ENCODE assay signal across 13 cellular contexts in the genomic region with DNA sequence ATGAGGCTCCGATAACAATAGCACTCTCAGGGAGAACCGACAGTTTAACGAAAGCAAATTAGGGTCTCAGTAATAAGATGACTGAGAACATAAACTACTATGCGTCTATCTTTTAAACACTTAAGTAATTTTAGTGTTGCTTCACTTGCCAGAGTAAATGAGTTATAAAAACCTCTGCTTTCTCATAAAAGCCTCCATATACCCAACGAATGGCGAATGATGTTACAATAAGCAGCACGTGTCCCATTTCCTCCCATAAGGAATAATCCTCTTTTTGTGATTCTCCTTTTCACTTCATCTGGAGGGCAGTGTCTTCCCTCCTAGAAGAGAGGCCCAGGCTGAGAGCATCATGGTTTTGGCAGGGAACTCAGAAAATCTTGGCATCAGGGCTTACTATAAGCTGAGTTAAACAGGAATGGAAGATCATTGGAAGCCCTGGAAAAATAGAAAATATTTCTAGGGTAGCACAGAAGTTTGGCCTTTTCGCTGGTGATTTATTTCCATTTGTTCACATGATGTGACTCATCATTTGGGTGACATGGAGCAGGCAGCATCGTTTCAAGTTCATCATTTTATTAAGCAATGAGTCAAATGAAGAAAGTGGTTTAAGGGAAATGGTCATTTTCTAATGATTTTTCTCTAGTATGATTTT.
DNase-seq lines count a peak whose midpoint lies in the region; ATAC-seq and TF ChIP-seq lines count a peak whose summit lies in the region.
"Had no signal": no experiment of that assay in that cellular context is flagged by ENCODE, and none has a peak within 500 bp of the region (broad histone marks: within the 10 kb centered on the region; RNA-seq: fewer than 3 reads in every experiment).

No MANE protein-coding gene starts in this region.

- H3K27ac Mint-ChIP-seq in progenitor cell of endocrine pancreas: no peak overlapping the region
- H3K27ac Mint-ChIP-seq: activated naive CD4-positive, alpha-beta T cell treated with anti-CD3 and anti-CD28 coated beads, Interleukin-2, amount 50 U/mL, for 24 hours had no signal

- BruUV-seq in PC-3 (replicated peaks; lab: Mats Ljungman, UMichigan): no TSS peak

- H3K9me3 ChIP-seq in PC-3 (ENCODE audit: low read length): no peaks in the 10 kb centered on the region

- no peaks in the 10 kb centered on the region for H3K36me3 Mint-ChIP-seq in progenitor cell of endocrine pancreas (ENCODE audit: insufficient read depth)

- H2AFZ ChIP-seq in PC-3 (ENCODE audit: low read length): no peak overlapping the region

- no peak overlapping the region for H3K4me2 ChIP-seq in PC-3 (ENCODE audit: low read length)

- H3K4me3 Mint-ChIP-seq in progenitor cell of endocrine pancreas (ENCODE audit: low read depth): no peak overlapping the region
- H3K4me3 Mint-ChIP-seq: activated naive CD4-positive, alpha-beta T cell treated with anti-CD3 and anti-CD28 coated beads, Interleukin-2, amount 50 U/mL, for 24 hours had no signal

- no peaks in the 10 kb centered on the region for H3K79me2 ChIP-seq in PC-3 (ENCODE audit: low read length)

- peaks cover 2% of the 10 kb centered on the region for H3K4me1 Mint-ChIP-seq in progenitor cell of endocrine pancreas (ENCODE audit: low read depth)

- no peak overlapping the region for H3K27ac ChIP-seq in PC-3 (ENCODE audit: low read length)

- POLR2A ChIA-PET in PC-3 (lab: Charles Lee; ENCODE audit: unreplicated experiment): interaction anchor here (0.5 to 0.6 kb wide), 2 partner anchors 135 to 233 kb away, joined by 3 to 6 read pairs; no protein-coding TSS in a partner anchor

- intact Hi-C loops in PC-3 (cut with micrococcal nuclease): no loop called here

- no peaks in the 10 kb centered on the region for H4K20me1 ChIP-seq in PC-3 (ENCODE audit: low read length)

- no peaks in the 10 kb centered on the region for H3F3A ChIP-seq in PC-3 (ENCODE audit: low read length, unreplicated experiment)

- H3K27me3 ChIP-seq in PC-3 (ENCODE audit: low read length): no peaks in the 10 kb centered on the region

- peaks cover 13% of the 10 kb centered on the region for H3K4me1 ChIP-seq in PC-3 (ENCODE audit: insufficient read depth, low read length)

- peaks cover 3% of the 10 kb centered on the region for H3K9me3 Mint-ChIP-seq in progenitor cell of endocrine pancreas (ENCODE audit: low read depth)
- H3K9me3 Mint-ChIP-seq: activated naive CD4-positive, alpha-beta T cell treated with anti-CD3 and anti-CD28 coated beads, Interleukin-2, amount 50 U/mL, for 24 hours had no signal

- H3K9ac ChIP-seq in PC-3 (ENCODE audit: low read length): no peak overlapping the region

- no peaks in the 10 kb centered on the region for H3K36me3 ChIP-seq in PC-3 (ENCODE audit: low read depth, low read length)

- H3K4me3 ChIP-seq in PC-3 (ENCODE audit: low read length) (no peak overlapping the region), skeletal muscle cell (ENCODE audit: low read depth, low read length) (no peak overlapping the region)

- DNase-seq in GM04503 (ENCODE audit: low read depth) (peak; percentile 56), PC-3 (peak; percentile 35), fibroblast of the conjunctiva (ENCODE audit: low read depth) (peak; percentile 65), skeletal muscle cell (ENCODE audit: low read depth) (peak; percentile 78), HuH-7.5 (ENCODE audit: low spot score) (no peak), COLO668 (lab: John Stamatoyannopoulos, UW; ENCODE audit: unreplicated experiment) (no peak), progenitor cell of endocrine pancreas (ENCODE audit: low spot score, unreplicated experiment) (no peak)
- DNase-seq: activated CD4-positive, CD25-positive, alpha-beta regulatory T cell treated with anti-CD3 and anti-CD28 coated beads, Interleukin-2, amount 50 U/mL, for 72 hours; erythroblast; stimulated activated CD4-positive, alpha-beta T cell treated with anti-CD3 and anti-CD28 coated beads, Interleukin-2, amount 100 ng/mL, for 48 hours had no signal

- TF ChIP-seq CTCF in PC-3 (conservative IDR thresholded peaks at IDR 0.05; ENCODE audit: low read depth, low read length): no peak
- no peak for TF ChIP-seq CTCF in progenitor cell of endocrine pancreas (IDR thresholded peaks at IDR 0.05; ENCODE audit: unreplicated experiment)

- ATAC-seq in PC-3 (peak; percentile 68), HG03135 (IDR thresholded peaks at IDR 0.05; ENCODE audit: unreplicated experiment) (no peak)
- ATAC-seq: Panc1 had no signal

- H3K9me2 ChIP-seq in PC-3 (replicated peaks; ENCODE audit: low read length): no peaks in the 10 kb centered on the region

- H3K27me3 Mint-ChIP-seq in progenitor cell of endocrine pancreas: no peaks in the 10 kb centered on the region
- H3K27me3 Mint-ChIP-seq: activated naive CD4-positive, alpha-beta T cell treated with anti-CD3 and anti-CD28 coated beads, Interleukin-2, amount 50 U/mL, for 24 hours had no signal

- CTCF ChIA-PET in PC-3 (lab: Charles Lee): no interaction called here

Comparison
In these comparisons a context has a peak if more than half of its experiments do, and no peak if none do; other contexts are left out.
1. DNase-seq: peak in GM04503 (single experiment), PC-3 (single experiment), fibroblast of the conjunctiva (single experiment) and skeletal muscle cell (single experiment); none in HuH-7.5 (single experiment), COLO668 (single experiment) and progenitor cell of endocrine pancreas (single experiment).